Comparison of ENCODE assay signal across 29 cellular contexts in genomic region chr12:76007640-76008039, GRCh38.
"Had no signal": no experiment of that assay in that cellular context is flagged by ENCODE, and none has a peak within 500 bp of the region (broad histone marks: within the 10 kb centered on the region; RNA-seq: fewer than 3 reads in every experiment).

No MANE protein-coding gene starts in this region.

- H3K4me1 ChIP-seq: adrenal gland had no signal

- DNase-seq: activated CD4-positive, alpha-beta T cell treated with anti-CD3 and anti-CD28 coated beads for 36 hours; activated CD8-positive, alpha-beta memory T cell treated with anti-CD3 and anti-CD28 coated beads, Interleukin-2, amount 50 U/mL, for 4 hours; activated CD8-positive, alpha-beta T cell treated with anti-CD3 and anti-CD28 coated beads for 36 hours; activated gamma-delta T cell treated with Interleukin-2 at 50 U/mL for 16 hours; activated naive CD4-positive, alpha-beta T cell treated with anti-CD3 and anti-CD28 coated beads, Interleukin-2, amount 10 ng/mL, durations not matched to agents 7 days and 5 days; activated naive CD8-positive, alpha-beta T cell treated with anti-CD3 and anti-CD28 coated beads, Interleukin-2, amount 10 ng/mL, durations not matched to agents 7 days and 5 days; activated T-cell treated with anti-CD3 and anti-CD28 coated beads, Interleukin-2, amount 50 U/mL, for 72 hours; adrenal gland; aorta; body of pancreas; central memory CD4-positive, alpha-beta T cell; KG1; NCI-H1092; NCI-H1417; NCI-H1930; NCI-H2171; NCI-H2227 treated with DMSO at 0.1 percent for 48 hours; NCI-H446 treated with DMSO at 0.1 percent for 48 hours; NCI-H524 treated with DMSO at 0.1 percent for 48 hours; NCI-H748 treated with DMSO at 0.1 percent for 48 hours; OCI-M1; Peyer's patch; Right ventricle myocardium superior; SJCRH30; SK-N-SH; T-helper 1 cell had no signal

- H3K4me2 ChIP-seq: SK-N-SH had no signal

- H3K27ac Mint-ChIP-seq: activated CD4-positive, alpha-beta T cell treated with anti-CD3 and anti-CD28 coated beads for 36 hours; activated CD8-positive, alpha-beta T cell treated with anti-CD3 and anti-CD28 coated beads for 36 hours; activated naive CD4-positive, alpha-beta T cell treated with anti-CD3 and anti-CD28 coated beads, Interleukin-2, amount 10 ng/mL, durations not matched to agents 7 days and 5 days; activated T-cell treated with anti-CD3 and anti-CD28 coated beads, Interleukin-2, amount 50 U/mL, for 72 hours; activated T-helper 2 cell treated with anti-CD3 and anti-CD28 coated beads, Interferon-gamma antibody, Interleukin-2, Interleukin-4, amounts not matched to agents 10 μg/mL and 5 μg/mL and 100 μg/mL, durations not matched to agents 14 hours and 24 hours and 36 hours had no signal

- ATAC-seq: activated CD4-positive, alpha-beta T cell treated with anti-CD3 and anti-CD28 coated beads for 36 hours; activated CD8-positive, alpha-beta T cell treated with anti-CD3 and anti-CD28 coated beads for 36 hours; activated T-cell treated with anti-CD3 and anti-CD28 coated beads, Interleukin-2, amount 50 U/mL, for 72 hours; body of pancreas had no signal

- H3K27ac ChIP-seq: adrenal gland, body of pancreas, Peyer's patch, RWPE1, SJCRH30, VCaP had no signal

- H3K4me3 ChIP-seq: adrenal gland, body of pancreas, Peyer's patch, SJCRH30 had no signal

- H3K9ac ChIP-seq: SK-N-SH had no signal

- H3K36me3 ChIP-seq: adrenal gland, Peyer's patch, SJCRH30 had no signal

- H3K27me3 Mint-ChIP-seq: activated naive CD4-positive, alpha-beta T cell treated with anti-CD3 and anti-CD28 coated beads, Interleukin-2, amount 10 ng/mL, durations not matched to agents 7 days and 5 days had no signal

- H3K9me3 ChIP-seq: adrenal gland, body of pancreas, SJCRH30, SK-N-SH had no signal

- H3K27me3 ChIP-seq: adrenal gland, body of pancreas, Peyer's patch, SJCRH30 had no signal

- H3K36me3 Mint-ChIP-seq: activated naive CD4-positive, alpha-beta T cell treated with anti-CD3 and anti-CD28 coated beads, Interleukin-2, amount 10 ng/mL, durations not matched to agents 7 days and 5 days had no signal

- H3K4me1 Mint-ChIP-seq: activated CD4-positive, alpha-beta T cell treated with anti-CD3 and anti-CD28 coated beads for 36 hours; activated naive CD4-positive, alpha-beta T cell treated with anti-CD3 and anti-CD28 coated beads, Interleukin-2, amount 10 ng/mL, durations not matched to agents 7 days and 5 days had no signal

- H3K4me3 Mint-ChIP-seq: activated CD4-positive, alpha-beta T cell treated with anti-CD3 and anti-CD28 coated beads for 36 hours; activated CD8-positive, alpha-beta T cell treated with anti-CD3 and anti-CD28 coated beads for 36 hours; activated naive CD4-positive, alpha-beta T cell treated with anti-CD3 and anti-CD28 coated beads, Interleukin-2, amount 10 ng/mL, durations not matched to agents 7 days and 5 days; activated naive CD8-positive, alpha-beta T cell treated with anti-CD3 and anti-CD28 coated beads, Interleukin-2, amount 10 ng/mL, durations not matched to agents 7 days and 5 days; activated T-cell treated with anti-CD3 and anti-CD28 coated beads, Interleukin-2, amount 50 U/mL, for 72 hours had no signal
